18 cellular contexts compared by ENCODE assay signal in genomic region chr3:14913071-14913925, GRCh38.
"Had no signal": no experiment of that assay in that cellular context is flagged by ENCODE, and none has a peak within 500 bp of the region (broad histone marks: within the 10 kb centered on the region; RNA-seq: fewer than 3 reads in every experiment).

No MANE protein-coding gene starts in this region.

- DNase-seq: activated naive CD4-positive, alpha-beta T cell; activated T-cell treated with anti-CD3 and anti-CD28 coated beads, Interleukin-2, amount 50 U/mL, for 1 hour; erythroblast; foreskin keratinocyte; kidney; left lung; midbrain; pancreas; psoas muscle; right cardiac atrium; stimulated activated CD4-positive, alpha-beta T cell treated with anti-CD3 and anti-CD28 coated beads, Interleukin-4, amount 100 ng/mL, for 24 hours; stimulated activated naive CD4-positive, alpha-beta T cell treated with Interleukin-2 at 50 U/mL for 16 hours; T-helper 1 cell; T-helper 9 cell; tibial artery had no signal

- H3K4me1 ChIP-seq: foreskin keratinocyte, left lung, pancreas, psoas muscle, tibial artery had no signal

- H3K27me3 ChIP-seq: left lung, neutrophil, pancreas, tibial artery had no signal

- H3K4me3 ChIP-seq: left lung, lung, pancreas, psoas muscle, tibial artery had no signal

- H3K27ac ChIP-seq: foreskin keratinocyte, left lung, neutrophil, pancreas, psoas muscle, tibial artery had no signal

- H3K36me3 ChIP-seq: neutrophil, pancreas had no signal

- ATAC-seq: foreskin keratinocyte; left lung; natural killer cell treated with Interleukin-12 subunit alpha and Interleukin-12 subunit beta and Interleukin-15 and Interleukin-18, amount 100 ng/mL, for 72 hours; pancreas; psoas muscle; right cardiac atrium had no signal

- H3K9me3 ChIP-seq: left lung, neutrophil, pancreas, psoas muscle, tibial artery had no signal
